Comparison of ENCODE assay signal across 8 cellular contexts in genomic region chr2:200405599-200406298, GRCh38.
A peak's percentile ranks its signal among the peaks of the same experiment; 100 is the strongest.
DNase-seq lines count a peak whose midpoint lies in the region; ATAC-seq, FAIRE-seq and TF ChIP-seq lines count a peak whose summit lies in the region.

No MANE protein-coding gene starts in this region.

- H3K27me3 Mint-ChIP-seq in neural progenitor cell (ENCODE audit: insufficient read depth, low read depth) = no peaks in the 10 kb centered on the region

- H4K20me1 ChIP-seq in neural progenitor cell (ENCODE audit: low read depth) = no peaks in the 10 kb centered on the region

- peaks cover 17% of the 10 kb centered on the region for H3K36me3 Mint-ChIP-seq in neural progenitor cell

- TF ChIP-seq CTCF in pancreas (IDR thresholded peaks at IDR 0.05) = no peak
- no peak for TF ChIP-seq CTCF in neural progenitor cell (IDR thresholded peaks at IDR 0.05)

- H3K4me3 ChIP-seq in SJSA1 = no peak overlapping the region
- no peak overlapping the region for H3K4me3 ChIP-seq in esophagus (ENCODE audit: low read depth in 1 of 2, low read length in 2 of 2)
- H3K4me3 ChIP-seq in pancreas = no peak overlapping the region
- no peak overlapping the region for H3K4me3 ChIP-seq in neural progenitor cell

- H3K4me2 ChIP-seq in neural progenitor cell = no peak overlapping the region

- H3K36me3 ChIP-seq in SJSA1 (peaks cover 20% of the 10 kb centered on the region), esophagus (ENCODE audit: control insufficient read depth in 2 of 2, insufficient read depth in 2 of 2, low read length in 1 of 2) (no peaks in the 10 kb centered on the region), pancreas (no peaks in the 10 kb centered on the region), neural progenitor cell (no peaks in the 10 kb centered on the region)

- H3K4me3 Mint-ChIP-seq in neural progenitor cell = no peak overlapping the region

- H3K79me2 ChIP-seq in neural progenitor cell (ENCODE audit: low read depth) = no peaks in the 10 kb centered on the region

- intact Hi-C loops in pancreas (cut with DNase I) = no loop called here

- H3K4me1 ChIP-seq in SJSA1 (replicated peaks) (peaks cover 65% of the 10 kb centered on the region), esophagus (ENCODE audit: control insufficient read depth in 2 of 2, insufficient read depth in 2 of 2, low read length in 1 of 2) (peaks cover 3 to 5% of the 10 kb centered on the region in 2 donors), pancreas (peaks cover 5 to 29% (median 21%) of the 10 kb centered on the region in 3 donors), neural progenitor cell (peaks cover 8% of the 10 kb centered on the region)

- H3K9me3 ChIP-seq in SJSA1 (replicated peaks) = no peaks in the 10 kb centered on the region
- H3K9me3 ChIP-seq in esophagus (ENCODE audit: control insufficient read depth in 2 of 2, insufficient read depth in 1 of 2, low read depth in 1 of 2, low read length in 1 of 2) = no peaks in the 10 kb centered on the region
- no peaks in the 10 kb centered on the region for H3K9me3 ChIP-seq in pancreas
- H3K9me3 ChIP-seq in neural progenitor cell (ENCODE audit: low read depth) = no peaks in the 10 kb centered on the region

- peak; percentile 76 to 96 for DNase-seq in SJSA1 (ENCODE audit: low read depth in 1 of 2, low spot score in 2 of 2)
- peak in 1 of 6 donors; percentile 24 for DNase-seq in pancreas
- DNase-seq in neural progenitor cell (ENCODE audit: low spot score) = no peak
- DNase-seq in GDM1 (lab: John Stamatoyannopoulos, UW) = no peak

- no peaks in the 10 kb centered on the region for H3K27me3 ChIP-seq in SJSA1 (replicated peaks)
- no peaks in the 10 kb centered on the region for H3K27me3 ChIP-seq in esophagus (ENCODE audit: control insufficient read depth in 1 of 2, insufficient read depth in 2 of 2, low read length in 2 of 2)
- H3K27me3 ChIP-seq in pancreas = no peaks in the 10 kb centered on the region
- no peaks in the 10 kb centered on the region for H3K27me3 ChIP-seq in neural progenitor cell

- ATAC-seq in GM18520 (IDR thresholded peaks at IDR 0.05; ENCODE audit: unreplicated experiment) = peak; percentile 60
- ATAC-seq in HG03442 (IDR thresholded peaks at IDR 0.05; ENCODE audit: unreplicated experiment) = peak; percentile 67
- ATAC-seq in pancreas = peak; percentile 91 to 95 (median 94)
- ATAC-seq in GM18519 (IDR thresholded peaks at IDR 0.05; ENCODE audit: low FRiP score, unreplicated experiment) = no peak

- H3K4me1 Mint-ChIP-seq in neural progenitor cell = peaks cover 30% of the 10 kb centered on the region

- peak overlapping the region; percentile 95 for H3K27ac ChIP-seq in SJSA1
- peak overlapping the region; percentile 47 to 80 for H3K27ac ChIP-seq in esophagus (ENCODE audit: low read depth in 2 of 2, low read length in 1 of 2)
- H3K27ac ChIP-seq in pancreas = peak overlapping the region; percentile 51 to 88 (median 67)
- H3K27ac ChIP-seq in neural progenitor cell = no peak overlapping the region

- peaks cover 4% of the 10 kb centered on the region for H3K9me3 Mint-ChIP-seq in neural progenitor cell

- peak; percentile 89 for FAIRE-seq in pancreas (lab: Jason Lieb, UNC)

- H3K27ac Mint-ChIP-seq in neural progenitor cell = no peak overlapping the region

- no peaks in the 10 kb centered on the region for H3F3A ChIP-seq in neural progenitor cell (ENCODE audit: low read depth)

- no peak overlapping the region for H2AFZ ChIP-seq in neural progenitor cell (replicated peaks)

- 8 to 12% methylated on average over 1 of the region's 1 CpG for WGBS in esophagus, 2 donors
- 9 to 22% methylated on average over 1 of the region's 1 CpG for WGBS in pancreas, 2 donors

- H3K9ac ChIP-seq in neural progenitor cell = no peak overlapping the region

Comparison
In these comparisons a context has a peak if more than half of its experiments do, and no peak if none do; other contexts are left out.
1. DNase-seq: peak in SJSA1 (2 of 2); none in neural progenitor cell (single experiment) and GDM1 (single experiment).